ENCODE assay signal across 1 cellular context in the genomic region with DNA sequence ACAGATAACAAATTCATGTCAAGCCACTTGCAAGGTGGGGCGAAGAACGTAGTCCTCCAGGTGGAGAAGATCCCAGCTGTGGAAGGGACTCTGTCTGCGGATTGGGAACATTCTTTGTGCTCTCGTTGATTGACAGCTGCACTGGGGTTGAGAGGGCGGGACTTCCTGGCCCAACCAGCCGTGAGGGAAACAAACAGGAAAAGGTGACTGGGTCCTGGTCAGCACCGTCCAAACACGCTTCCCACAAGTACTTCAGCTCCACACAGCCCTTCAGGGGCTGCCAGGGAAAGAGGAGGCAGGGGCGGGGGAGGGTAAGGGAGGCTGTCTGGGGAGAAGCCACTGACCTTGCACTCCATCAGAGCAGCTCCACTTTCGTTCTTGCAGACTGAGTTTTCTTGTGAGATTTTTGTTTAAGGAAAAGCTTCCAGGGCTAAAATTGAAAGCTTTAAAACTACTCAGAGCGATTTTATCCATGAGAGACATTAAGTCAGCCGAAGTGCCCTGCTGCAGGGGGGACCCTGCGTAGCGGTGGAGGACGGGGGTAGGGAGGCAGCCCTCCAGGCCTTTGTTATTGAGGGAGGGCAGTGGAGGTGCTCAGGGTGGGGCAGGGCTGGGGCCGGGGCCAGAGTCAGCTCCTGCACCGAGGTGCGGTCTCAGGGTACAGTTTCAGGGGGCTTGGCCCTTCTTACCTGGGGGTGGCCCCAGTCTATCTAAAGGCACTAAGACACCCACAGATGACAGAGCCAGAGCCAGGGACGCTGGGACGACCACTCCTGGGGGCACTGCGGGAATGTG.
A peak's percentile ranks its signal among the peaks of the same experiment; 100 is the strongest.
TF ChIP-seq lines count a peak whose summit lies in the region.

No MANE protein-coding gene starts in this region.

TF ChIP-seq in GM23338, 12 proteins besides CTCF, POLR2A, EP300 and RAD21 (continued from another document):
- TF ChIP-seq, protein P1, sequence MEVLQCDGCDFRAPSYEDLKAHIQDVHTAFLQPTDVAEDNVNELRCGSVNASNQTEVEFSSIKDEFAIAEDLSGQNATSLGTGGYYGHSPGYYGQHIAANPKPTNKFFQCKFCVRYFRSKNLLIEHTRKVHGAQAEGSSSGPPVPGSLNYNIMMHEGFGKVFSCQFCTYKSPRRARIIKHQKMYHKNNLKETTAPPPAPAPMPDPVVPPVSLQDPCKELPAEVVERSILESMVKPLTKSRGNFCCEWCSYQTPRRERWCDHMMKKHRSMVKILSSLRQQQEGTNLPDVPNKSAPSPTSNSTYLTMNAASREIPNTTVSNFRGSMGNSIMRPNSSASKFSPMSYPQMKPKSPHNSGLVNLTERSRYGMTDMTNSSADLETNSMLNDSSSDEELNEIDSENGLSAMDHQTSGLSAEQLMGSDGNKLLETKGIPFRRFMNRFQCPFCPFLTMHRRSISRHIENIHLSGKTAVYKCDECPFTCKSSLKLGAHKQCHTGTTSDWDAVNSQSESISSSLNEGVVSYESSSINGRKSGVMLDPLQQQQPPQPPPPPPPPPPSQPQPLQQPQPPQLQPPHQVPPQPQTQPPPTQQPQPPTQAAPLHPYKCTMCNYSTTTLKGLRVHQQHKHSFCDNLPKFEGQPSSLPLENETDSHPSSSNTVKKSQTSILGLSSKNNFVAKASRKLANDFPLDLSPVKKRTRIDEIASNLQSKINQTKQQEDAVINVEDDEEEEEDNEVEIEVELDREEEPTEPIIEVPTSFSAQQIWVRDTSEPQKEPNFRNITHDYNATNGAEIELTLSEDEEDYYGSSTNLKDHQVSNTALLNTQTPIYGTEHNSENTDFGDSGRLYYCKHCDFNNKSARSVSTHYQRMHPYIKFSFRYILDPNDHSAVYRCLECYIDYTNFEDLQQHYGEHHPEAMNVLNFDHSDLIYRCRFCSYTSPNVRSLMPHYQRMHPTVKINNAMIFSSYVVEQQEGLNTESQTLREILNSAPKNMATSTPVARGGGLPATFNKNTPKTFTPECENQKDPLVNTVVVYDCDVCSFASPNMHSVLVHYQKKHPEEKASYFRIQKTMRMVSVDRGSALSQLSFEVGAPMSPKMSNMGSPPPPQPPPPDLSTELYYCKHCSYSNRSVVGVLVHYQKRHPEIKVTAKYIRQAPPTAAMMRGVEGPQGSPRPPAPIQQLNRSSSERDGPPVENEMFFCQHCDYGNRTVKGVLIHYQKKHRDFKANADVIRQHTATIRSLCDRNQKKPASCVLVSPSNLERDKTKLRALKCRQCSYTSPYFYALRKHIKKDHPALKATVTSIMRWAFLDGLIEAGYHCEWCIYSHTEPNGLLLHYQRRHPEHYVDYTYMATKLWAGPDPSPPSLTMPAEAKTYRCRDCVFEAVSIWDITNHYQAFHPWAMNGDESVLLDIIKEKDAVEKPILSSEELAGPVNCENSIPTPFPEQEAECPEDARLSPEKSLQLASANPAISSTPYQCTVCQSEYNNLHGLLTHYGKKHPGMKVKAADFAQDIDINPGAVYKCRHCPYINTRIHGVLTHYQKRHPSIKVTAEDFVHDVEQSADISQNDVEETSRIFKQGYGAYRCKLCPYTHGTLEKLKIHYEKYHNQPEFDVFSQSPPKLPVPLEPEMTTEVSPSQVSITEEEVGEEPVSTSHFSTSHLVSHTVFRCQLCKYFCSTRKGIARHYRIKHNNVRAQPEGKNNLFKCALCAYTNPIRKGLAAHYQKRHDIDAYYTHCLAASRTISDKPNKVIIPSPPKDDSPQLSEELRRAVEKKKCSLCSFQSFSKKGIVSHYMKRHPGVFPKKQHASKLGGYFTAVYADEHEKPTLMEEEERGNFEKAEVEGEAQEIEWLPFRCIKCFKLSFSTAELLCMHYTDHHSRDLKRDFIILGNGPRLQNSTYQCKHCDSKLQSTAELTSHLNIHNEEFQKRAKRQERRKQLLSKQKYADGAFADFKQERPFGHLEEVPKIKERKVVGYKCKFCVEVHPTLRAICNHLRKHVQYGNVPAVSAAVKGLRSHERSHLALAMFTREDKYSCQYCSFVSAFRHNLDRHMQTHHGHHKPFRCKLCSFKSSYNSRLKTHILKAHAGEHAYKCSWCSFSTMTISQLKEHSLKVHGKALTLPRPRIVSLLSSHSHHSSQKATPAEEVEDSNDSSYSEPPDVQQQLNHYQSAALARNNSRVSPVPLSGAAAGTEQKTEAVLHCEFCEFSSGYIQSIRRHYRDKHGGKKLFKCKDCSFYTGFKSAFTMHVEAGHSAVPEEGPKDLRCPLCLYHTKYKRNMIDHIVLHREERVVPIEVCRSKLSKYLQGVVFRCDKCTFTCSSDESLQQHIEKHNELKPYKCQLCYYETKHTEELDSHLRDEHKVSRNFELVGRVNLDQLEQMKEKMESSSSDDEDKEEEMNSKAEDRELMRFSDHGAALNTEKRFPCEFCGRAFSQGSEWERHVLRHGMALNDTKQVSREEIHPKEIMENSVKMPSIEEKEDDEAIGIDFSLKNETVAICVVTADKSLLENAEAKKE (CRISPR knock-in tag; IDR thresholded peaks at IDR 0.05), result peak; percentile 37; the same call in 1 of the 2 replicates
